ENCODE assay signal across 8 cellular contexts in the genomic region with DNA sequence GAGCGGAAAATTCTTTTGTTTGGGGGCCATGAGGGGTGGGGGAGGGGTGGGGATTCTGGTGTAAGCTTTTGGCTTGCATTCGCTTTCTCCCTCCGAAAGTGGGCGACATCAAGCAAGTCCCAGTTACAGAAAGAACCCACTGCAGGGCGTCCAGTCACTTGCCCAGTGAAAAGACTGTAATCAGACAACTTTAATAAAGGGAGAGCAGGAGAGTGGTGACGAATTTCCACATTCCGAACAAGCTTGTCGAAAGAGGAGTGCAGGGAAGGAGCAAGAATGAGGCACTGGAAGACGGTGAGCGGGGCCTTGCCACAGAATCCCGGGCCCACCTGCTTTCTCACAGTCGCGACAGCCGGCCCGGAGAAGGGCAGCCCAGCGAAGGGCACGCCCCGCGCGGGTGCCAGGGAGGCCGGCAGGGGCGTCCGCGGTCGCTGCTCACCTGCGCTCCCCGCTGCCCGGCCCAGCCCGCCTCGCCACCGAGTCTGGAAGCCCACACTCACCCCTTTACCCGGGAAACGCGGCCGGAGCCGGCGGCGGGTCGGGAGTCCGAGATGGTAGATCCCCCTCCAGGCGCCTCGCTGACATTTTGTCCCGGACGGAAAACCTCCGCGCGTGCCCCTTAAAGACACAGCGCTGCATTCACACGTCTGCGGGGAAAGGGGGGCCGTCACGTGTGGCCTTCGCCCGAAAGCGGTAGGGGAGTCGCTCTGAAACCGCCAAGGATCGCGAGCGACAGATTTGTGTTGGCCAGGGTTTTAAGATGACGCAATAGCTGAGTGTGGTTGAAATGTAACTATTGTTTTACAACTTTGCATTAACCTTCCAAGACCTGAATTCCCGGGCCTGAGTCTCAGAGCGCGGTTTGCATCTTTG. TPM values are rescaled to one million over a fixed set of nuclear protein-coding genes. Genes with fewer than 3 reads are reported as not detected.
A peak's percentile ranks its signal among the peaks of the same experiment; 100 is the strongest.
DNase-seq lines count a peak whose midpoint lies in the region; ATAC-seq and TF ChIP-seq lines count a peak whose summit lies in the region.

Gene ZBED3, minus strand, starts transcription at position 675 of the 873 bp plus-strand sequence. CDS start 9,407 bp downstream, outside the sequence.

- ATAC-seq in CD4-positive, alpha-beta T cell (ENCODE audit: poor library complexity), result peak; percentile 88
- peak; percentile 66 for ATAC-seq in GM19452 (IDR thresholded peaks at IDR 0.05; ENCODE audit: unreplicated experiment)
- ATAC-seq in stimulated activated effector memory CD8-positive, alpha-beta T cell treated with anti-CD3 and anti-CD28 coated beads, Interleukin-12 subunit alpha, Interleukin-12 subunit beta, amount 100 ng/mL, for 72 hours, result peak; percentile 77

- no peaks in the 10 kb centered on the region for H4K20me1 ChIP-seq in OCI-LY3 (ENCODE audit: insufficient read depth, low read length)

- POLR2A ChIA-PET in CD4-positive, alpha-beta T cell (lab: Charles Lee), result interaction anchor here (0.5 to 2.3 kb wide), 4 partner anchors 9 to 242 kb away, joined by 4 to 19 read pairs (median 8); partner anchors contain the start of gene AGGF1

- H3K27ac Mint-ChIP-seq in CD4-positive, alpha-beta T cell, result peak within 1 kb of the TSS; percentile 73
- H3K27ac Mint-ChIP-seq in activated T-cell treated with anti-CD3 and anti-CD28 coated beads, Interleukin-2, amount 50 U/mL, for 24 hours, result peak within 1 kb of the TSS; percentile 79
- H3K27ac Mint-ChIP-seq in stimulated activated effector memory CD8-positive, alpha-beta T cell treated with anti-CD3 and anti-CD28 coated beads, Interleukin-12 subunit alpha, Interleukin-12 subunit beta, amount 100 ng/mL, for 72 hours, result peak within 1 kb of the TSS; percentile 57

- no peaks in the 10 kb centered on the region for H3K9me3 Mint-ChIP-seq in CD4-positive, alpha-beta T cell
- no peaks in the 10 kb centered on the region for H3K9me3 Mint-ChIP-seq in activated T-cell treated with anti-CD3 and anti-CD28 coated beads, Interleukin-2, amount 50 U/mL, for 24 hours
- H3K9me3 Mint-ChIP-seq in stimulated activated effector memory CD8-positive, alpha-beta T cell treated with anti-CD3 and anti-CD28 coated beads, Interleukin-12 subunit alpha, Interleukin-12 subunit beta, amount 100 ng/mL, for 72 hours, result no peaks in the 10 kb centered on the region

- H3K9ac ChIP-seq in HUES48 (ENCODE audit: low read depth, low read length), result peak within 1 kb of the TSS; percentile 98
- peak within 1 kb of the TSS; percentile 81 for H3K9ac ChIP-seq in OCI-LY3 (ENCODE audit: low read length)

- peak within 1 kb of the TSS; percentile 77 for H2AFZ ChIP-seq in OCI-LY3 (ENCODE audit: low read depth, low read length)

- no peaks in the 10 kb centered on the region for H3K9me3 ChIP-seq in CD4-positive, alpha-beta T cell (ENCODE audit: control insufficient read depth, low read length)
- H3K9me3 ChIP-seq in HUES48 (ENCODE audit: control insufficient read depth, insufficient read depth, low read length), result no peaks in the 10 kb centered on the region
- no peaks in the 10 kb centered on the region for H3K9me3 ChIP-seq in OCI-LY3 (ENCODE audit: insufficient read depth, low read length)

- H3K4me1 Mint-ChIP-seq in CD4-positive, alpha-beta T cell (ENCODE audit: low read depth), result peaks cover 13% of the 10 kb centered on the region
- peaks cover 17% of the 10 kb centered on the region for H3K4me1 Mint-ChIP-seq in activated T-cell treated with anti-CD3 and anti-CD28 coated beads, Interleukin-2, amount 50 U/mL, for 24 hours (ENCODE audit: low read depth)
- peaks cover 12% of the 10 kb centered on the region for H3K4me1 Mint-ChIP-seq in stimulated activated effector memory CD8-positive, alpha-beta T cell treated with anti-CD3 and anti-CD28 coated beads, Interleukin-12 subunit alpha, Interleukin-12 subunit beta, amount 100 ng/mL, for 72 hours

- peaks cover 4% of the 10 kb centered on the region for H3K79me2 ChIP-seq in OCI-LY3 (ENCODE audit: low read length)

- H3K4me1 ChIP-seq in HUES48 (ENCODE audit: control insufficient read depth, insufficient read depth, low read length), result peaks cover 17% of the 10 kb centered on the region
- H3K4me1 ChIP-seq in OCI-LY3 (ENCODE audit: low read length), result peaks cover 10% of the 10 kb centered on the region

- no peaks in the 10 kb centered on the region; the same call in 1 of the 2 replicates for H3K36me3 ChIP-seq in HUES48 (ENCODE audit: control insufficient read depth, insufficient read depth, low read length)
- H3K36me3 ChIP-seq in OCI-LY3 (replicated peaks; ENCODE audit: low read depth, low read length), result peaks cover 10% of the 10 kb centered on the region

- peak in 9 of 10 experiments; percentile 27 to 65 (median 35) for DNase-seq in CD4-positive, alpha-beta T cell
- DNase-seq in activated T-cell treated with anti-CD3 and anti-CD28 coated beads, Interleukin-2, amount 50 U/mL, for 24 hours, result peak; percentile 68
- peak; percentile 63 to 77 for DNase-seq in erythroblast (lab: John Stamatoyannopoulos, UW)
- peak; percentile 63 for DNase-seq in mucosa of gallbladder (ENCODE audit: low spot score)
- peak; percentile 22 to 69 for DNase-seq in stimulated activated effector memory CD8-positive, alpha-beta T cell treated with anti-CD3 and anti-CD28 coated beads, Interleukin-12 subunit alpha, Interleukin-12 subunit beta, amount 100 ng/mL, for 72 hours (ENCODE audit: low spot score in 2 of 2)

- no peak for TF ChIP-seq POLR2A in erythroblast (IDR thresholded peaks at IDR 0.05; ENCODE audit: low read length)

- H3K27ac ChIP-seq in CD4-positive, alpha-beta T cell (ENCODE audit: low read depth, low read length), result no peak within 1 kb of the TSS
- H3K27ac ChIP-seq in HUES48 (ENCODE audit: low read depth, low read length) (peak within 1 kb of the TSS; percentile 93), OCI-LY3 (ENCODE audit: low read length) (peak within 1 kb of the TSS; percentile 73)

- peak within 1 kb of the TSS; percentile 96 for H3K4me3 Mint-ChIP-seq in CD4-positive, alpha-beta T cell
- peak within 1 kb of the TSS; percentile 82 for H3K4me3 Mint-ChIP-seq in activated T-cell treated with anti-CD3 and anti-CD28 coated beads, Interleukin-2, amount 50 U/mL, for 24 hours
- H3K4me3 Mint-ChIP-seq in stimulated activated effector memory CD8-positive, alpha-beta T cell treated with anti-CD3 and anti-CD28 coated beads, Interleukin-12 subunit alpha, Interleukin-12 subunit beta, amount 100 ng/mL, for 72 hours, result peak within 1 kb of the TSS; percentile 72

- H3K4me3 ChIP-seq in HUES48 (ENCODE audit: low read depth, low read length) (peak within 1 kb of the TSS; percentile 97), OCI-LY3 (ENCODE audit: low read length) (peak within 1 kb of the TSS; percentile 90)

- H3K27me3 ChIP-seq in CD4-positive, alpha-beta T cell (ENCODE audit: control insufficient read depth, insufficient read depth, low read length), result no peaks in the 10 kb centered on the region
- no peaks in the 10 kb centered on the region for H3K27me3 ChIP-seq in HUES48 (ENCODE audit: control insufficient read depth, insufficient read depth, low read length)
- no peaks in the 10 kb centered on the region for H3K27me3 ChIP-seq in OCI-LY3 (ENCODE audit: low read depth, low read length)

- peak; percentile 26 for TF ChIP-seq CTCF in CD4-positive, alpha-beta T cell (IDR thresholded peaks at IDR 0.05)
- peak; percentile 32 for TF ChIP-seq CTCF in OCI-LY3 (IDR thresholded peaks at IDR 0.05; ENCODE audit: low read depth, low read length)

- H3K36me3 Mint-ChIP-seq in CD4-positive, alpha-beta T cell (ENCODE audit: low read depth), result peaks cover 11% of the 10 kb centered on the region
- no peaks in the 10 kb centered on the region for H3K36me3 Mint-ChIP-seq in activated T-cell treated with anti-CD3 and anti-CD28 coated beads, Interleukin-2, amount 50 U/mL, for 24 hours (ENCODE audit: low read depth)
- no peaks in the 10 kb centered on the region for H3K36me3 Mint-ChIP-seq in stimulated activated effector memory CD8-positive, alpha-beta T cell treated with anti-CD3 and anti-CD28 coated beads, Interleukin-12 subunit alpha, Interleukin-12 subunit beta, amount 100 ng/mL, for 72 hours

- CTCF ChIA-PET in CD4-positive, alpha-beta T cell (lab: Charles Lee), result interaction anchor here (3.6 kb wide), 1 partner anchor 9 kb away, joined by 19 read pairs; no protein-coding TSS in a partner anchor

- peaks cover 11% of the 10 kb centered on the region for H3K27me3 Mint-ChIP-seq in CD4-positive, alpha-beta T cell
- H3K27me3 Mint-ChIP-seq in activated T-cell treated with anti-CD3 and anti-CD28 coated beads, Interleukin-2, amount 50 U/mL, for 24 hours, result peaks cover 12% of the 10 kb centered on the region

- H3K4me2 ChIP-seq in OCI-LY3 (ENCODE audit: low read length), result peak within 1 kb of the TSS; percentile 73

- intact Hi-C loops in CD4-positive, alpha-beta T cell (cut with DNase I, micrococcal nuclease), result loop anchor here in 1 of 2 experiments (5.0 kb wide), 1 partner anchor 70 kb away; no protein-coding TSS in a partner anchor

RNA-seq across cellular contexts. Expression of gene ZBED3, which starts in this region (rescaled TPM):
- total RNA-seq in CD4-positive, alpha-beta T cell, result 1 to 10 TPM; 3.0 to 3.7 TPM
- 16.6 TPM for total RNA-seq in mucosa of gallbladder
